8 cellular contexts compared by ENCODE assay signal in the genomic region with DNA sequence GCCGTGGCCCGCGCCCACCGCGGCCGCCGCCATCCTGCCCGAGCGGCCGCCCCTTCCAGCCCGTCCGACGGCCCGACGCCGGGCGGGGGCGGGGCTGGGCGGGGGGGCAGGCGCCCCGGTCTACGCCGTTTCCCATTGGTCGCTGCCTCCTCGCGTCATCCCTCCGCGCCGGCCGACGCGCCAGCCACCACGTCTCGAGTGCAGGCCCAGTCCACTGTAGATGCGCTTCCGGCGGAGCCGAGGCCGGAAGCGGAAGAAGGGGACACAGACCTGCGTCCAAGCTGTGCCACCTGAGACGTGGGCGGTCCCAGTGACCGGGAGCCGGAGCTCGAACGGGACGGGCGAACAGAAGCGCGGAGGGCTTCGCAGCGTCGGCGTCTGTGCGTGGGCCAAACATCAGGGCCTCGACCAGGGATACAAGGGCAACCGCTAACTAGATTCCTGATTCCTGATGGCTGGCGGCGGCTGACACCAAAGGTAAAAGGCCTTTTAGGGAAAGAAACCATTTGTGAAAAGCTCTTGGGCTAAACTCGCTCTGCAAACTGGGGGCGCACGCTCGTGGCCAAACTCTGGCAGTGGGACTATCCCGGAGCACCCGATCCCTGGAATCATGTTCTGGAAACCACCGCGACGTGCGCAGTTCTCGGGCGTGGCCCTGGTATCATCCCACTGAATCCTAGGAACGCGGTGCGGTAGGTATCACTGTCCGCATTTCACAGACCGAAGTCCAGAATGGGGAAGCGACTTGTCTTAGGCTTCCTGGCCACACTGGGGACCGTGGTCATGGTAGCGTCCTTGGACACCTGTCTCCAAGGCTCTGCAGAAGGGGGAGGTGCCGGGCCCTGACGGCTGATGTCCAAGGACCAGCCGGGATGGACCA. TPM values are rescaled to one million over a fixed set of nuclear protein-coding genes. Genes with fewer than 3 reads are reported as not detected.
DNase-seq lines count a peak whose midpoint lies in the region; ATAC-seq and TF ChIP-seq lines count a peak whose summit lies in the region.

A gene (minus strand): TSS at position 84 of the 880 bp plus-strand sequence. CDS start 51 bp downstream, at position 33.

- POLR2A ChIA-PET in SK-N-SH (lab: Yijun Ruan, JAX), result interaction anchor here (0.7 to 1.6 kb wide), 7 partner anchors 10 to 387 kb away, joined by 3 to 10 read pairs (median 4); a partner anchor contains a TSS

- no peaks in the 10 kb centered on the region for H3K9me3 ChIP-seq in SK-N-SH

- H3K36me3 ChIP-seq in SK-N-SH (replicated peaks in 1 of 2; ENCODE audit: control insufficient read depth in 1 of 2, insufficient read depth in 2 of 2, low read length in 1 of 2), result peaks cover 22 to 40% of the 10 kb centered on the region in 2 experiments

- H3K27ac ChIP-seq in SK-N-SH (ENCODE audit: low read depth in 2 of 2, low read length in 1 of 2) (peak within 1 kb of the TSS; percentile 75 to 80), substantia nigra (ENCODE audit: low read depth, low read length, poor library complexity, severe bottlenecking) (peak within 1 kb of the TSS; percentile 67)

- TF ChIP-seq EP300 in SK-N-SH (IDR thresholded peaks at IDR 0.05; ENCODE audit: borderline replicate concordance in 1 of 2, low read depth in 1 of 2, low read length in 1 of 2), result peak in 1 of 2 experiments; percentile 9; a peak in 1 of 4 replicates

- H3K79me2 ChIP-seq in SK-N-SH (ENCODE audit: insufficient read depth), result peaks cover 97% of the 10 kb centered on the region

- peak; percentile 61 for TF ChIP-seq POLR2A in NB4 (IDR thresholded peaks at IDR 0.05; ENCODE audit: extremely low read depth, insufficient read length)

- 0% methylated on average over 38 of the region's 83 CpGs for WGBS in SK-N-SH (ENCODE audit: low lambda C conversion rate)

- peak; percentile 82 for ATAC-seq in HG02571 (IDR thresholded peaks at IDR 0.05; ENCODE audit: unreplicated experiment)

- H3K4me3 ChIP-seq in GM08714 (ENCODE audit: low read length) (peak within 1 kb of the TSS; percentile 87), NB4 (ENCODE audit: low read depth, low read length) (peak within 1 kb of the TSS; percentile 82), SK-N-SH (ENCODE audit: low read depth in 2 of 2, low read length in 1 of 2) (peak within 1 kb of the TSS; percentile 85 to 96)

- peaks cover 40% of the 10 kb centered on the region for H4K20me1 ChIP-seq in SK-N-SH (ENCODE audit: insufficient read depth)

- no peaks in the 10 kb centered on the region for H3F3A ChIP-seq in SK-N-SH (replicated peaks; ENCODE audit: insufficient read depth)

- CTCF ChIA-PET in SK-N-SH (lab: Yijun Ruan, JAX), result no interaction called here

- TF ChIP-seq CTCF in NB4 (IDR thresholded peaks at IDR 0.05; ENCODE audit: low read depth, low read length) (no peak), SK-N-SH (IDR thresholded peaks at IDR 0.05) (no peak)

- DNase-seq in NB4 (ENCODE audit: low read depth) (peak; percentile 96), SK-N-SH (peak; percentile 100), germinal center (ENCODE audit: low spot score) (peak; percentile 99), non-pigmented ciliary epithelial cell (ENCODE audit: low read depth) (peak; percentile 60), substantia nigra (lab: John Stamatoyannopoulos, UW) (peak; percentile 67 to 97 (median 90))
- peak; percentile 90 for DNase-seq in activated naive CD4-positive, alpha-beta T cell treated with anti-CD3 and anti-CD28 coated beads, Interleukin-2, amount 50 U/mL, for 16 hours

- no peak for TF ChIP-seq RAD21 in SK-N-SH (IDR thresholded peaks at IDR 0.05; ENCODE audit: low read length)

- no peaks in the 10 kb centered on the region for H3K27me3 ChIP-seq in SK-N-SH (ENCODE audit: insufficient read depth)

- H3K4me1 ChIP-seq in SK-N-SH (ENCODE audit: control insufficient read depth in 1 of 2, insufficient read depth in 2 of 2, low read depth in 1 of 2, low read length in 1 of 2), result peaks cover 10 to 30% of the 10 kb centered on the region in 2 experiments; a peak in 3 of 4 replicates

- H2AFZ ChIP-seq in SK-N-SH (ENCODE audit: low read depth), result peak within 1 kb of the TSS; percentile 79

- peak within 1 kb of the TSS; percentile 95 for H3K4me2 ChIP-seq in SK-N-SH

- H3K9me2 ChIP-seq in SK-N-SH, result no peaks in the 10 kb centered on the region

- peak within 1 kb of the TSS; percentile 83 for H3K9ac ChIP-seq in SK-N-SH

TF ChIP-seq in SK-N-SH, 30 proteins besides CTCF, POLR2A, EP300 and RAD21 (continues in another document):
- TF ChIP-seq, protein P1, sequence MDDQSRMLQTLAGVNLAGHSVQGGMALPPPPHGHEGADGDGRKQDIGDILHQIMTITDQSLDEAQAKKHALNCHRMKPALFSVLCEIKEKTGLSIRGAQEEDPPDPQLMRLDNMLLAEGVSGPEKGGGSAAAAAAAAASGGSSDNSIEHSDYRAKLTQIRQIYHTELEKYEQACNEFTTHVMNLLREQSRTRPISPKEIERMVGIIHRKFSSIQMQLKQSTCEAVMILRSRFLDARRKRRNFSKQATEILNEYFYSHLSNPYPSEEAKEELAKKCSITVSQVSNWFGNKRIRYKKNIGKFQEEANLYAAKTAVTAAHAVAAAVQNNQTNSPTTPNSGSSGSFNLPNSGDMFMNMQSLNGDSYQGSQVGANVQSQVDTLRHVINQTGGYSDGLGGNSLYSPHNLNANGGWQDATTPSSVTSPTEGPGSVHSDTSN (IDR thresholded peaks at IDR 0.05), result no peak
- TF ChIP-seq RXRA (IDR thresholded peaks at IDR 0.05; ENCODE audit: borderline replicate concordance, low read depth) (no peak), JUND (IDR thresholded peaks at IDR 0.05) (no peak), TCF12 (IDR thresholded peaks at IDR 0.05) (0 out of 2 replicates have a peak, but pooled peaks have one; percentile 13), FOXJ3 (CRISPR knock-in tag; IDR thresholded peaks at IDR 0.05) (no peak), RFX5 (IDR thresholded peaks at IDR 0.05; ENCODE audit: low read length) (no peak), TEAD4 (IDR thresholded peaks at IDR 0.05; ENCODE audit: borderline replicate concordance, insufficient read depth) (no peak), NRF1 (IDR thresholded peaks at IDR 0.05; ENCODE audit: low read depth, low read length) (no peak), TAF1 (IDR thresholded peaks at IDR 0.05; ENCODE audit: borderline replicate concordance, low read depth, low read length) (peak; percentile 88), GABPA (IDR thresholded peaks at IDR 0.05; ENCODE audit: low read depth) (peak; percentile 93), MEF2A (IDR thresholded peaks at IDR 0.05; ENCODE audit: borderline replicate concordance, low read depth) (no peak), RCOR1 (IDR thresholded peaks at IDR 0.05; ENCODE audit: low read length) (no peak), SMC3 (IDR thresholded peaks at IDR 0.05; ENCODE audit: low read depth, low read length) (no peak), POLR2AphosphoS5 (IDR thresholded peaks at IDR 0.05; ENCODE audit: low read depth, low read length) (peak; percentile 73; the same call in 1 of the 2 replicates), CHD2 (IDR thresholded peaks at IDR 0.05; ENCODE audit: low read length, partially characterized antibody) (peak; percentile 64), GATA2 (CRISPR knock-in tag; IDR thresholded peaks at IDR 0.05) (no peak), NFIC (IDR thresholded peaks at IDR 0.05; ENCODE audit: borderline replicate concordance) (no peak)
- TF ChIP-seq, protein P2, sequence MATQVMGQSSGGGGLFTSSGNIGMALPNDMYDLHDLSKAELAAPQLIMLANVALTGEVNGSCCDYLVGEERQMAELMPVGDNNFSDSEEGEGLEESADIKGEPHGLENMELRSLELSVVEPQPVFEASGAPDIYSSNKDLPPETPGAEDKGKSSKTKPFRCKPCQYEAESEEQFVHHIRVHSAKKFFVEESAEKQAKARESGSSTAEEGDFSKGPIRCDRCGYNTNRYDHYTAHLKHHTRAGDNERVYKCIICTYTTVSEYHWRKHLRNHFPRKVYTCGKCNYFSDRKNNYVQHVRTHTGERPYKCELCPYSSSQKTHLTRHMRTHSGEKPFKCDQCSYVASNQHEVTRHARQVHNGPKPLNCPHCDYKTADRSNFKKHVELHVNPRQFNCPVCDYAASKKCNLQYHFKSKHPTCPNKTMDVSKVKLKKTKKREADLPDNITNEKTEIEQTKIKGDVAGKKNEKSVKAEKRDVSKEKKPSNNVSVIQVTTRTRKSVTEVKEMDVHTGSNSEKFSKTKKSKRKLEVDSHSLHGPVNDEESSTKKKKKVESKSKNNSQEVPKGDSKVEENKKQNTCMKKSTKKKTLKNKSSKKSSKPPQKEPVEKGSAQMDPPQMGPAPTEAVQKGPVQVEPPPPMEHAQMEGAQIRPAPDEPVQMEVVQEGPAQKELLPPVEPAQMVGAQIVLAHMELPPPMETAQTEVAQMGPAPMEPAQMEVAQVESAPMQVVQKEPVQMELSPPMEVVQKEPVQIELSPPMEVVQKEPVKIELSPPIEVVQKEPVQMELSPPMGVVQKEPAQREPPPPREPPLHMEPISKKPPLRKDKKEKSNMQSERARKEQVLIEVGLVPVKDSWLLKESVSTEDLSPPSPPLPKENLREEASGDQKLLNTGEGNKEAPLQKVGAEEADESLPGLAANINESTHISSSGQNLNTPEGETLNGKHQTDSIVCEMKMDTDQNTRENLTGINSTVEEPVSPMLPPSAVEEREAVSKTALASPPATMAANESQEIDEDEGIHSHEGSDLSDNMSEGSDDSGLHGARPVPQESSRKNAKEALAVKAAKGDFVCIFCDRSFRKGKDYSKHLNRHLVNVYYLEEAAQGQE (IDR thresholded peaks at IDR 0.05; ENCODE audit: low read depth, low read length), result peak; percentile 5; the same call in 1 of the 2 replicates
- TF ChIP-seq, protein P3, sequence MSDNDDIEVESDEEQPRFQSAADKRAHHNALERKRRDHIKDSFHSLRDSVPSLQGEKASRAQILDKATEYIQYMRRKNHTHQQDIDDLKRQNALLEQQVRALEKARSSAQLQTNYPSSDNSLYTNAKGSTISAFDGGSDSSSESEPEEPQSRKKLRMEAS (IDR thresholded peaks at IDR 0.05; ENCODE audit: low read depth), result peak; percentile 82; the same call in 1 of the 2 replicates
- TF ChIP-seq, protein P4, sequence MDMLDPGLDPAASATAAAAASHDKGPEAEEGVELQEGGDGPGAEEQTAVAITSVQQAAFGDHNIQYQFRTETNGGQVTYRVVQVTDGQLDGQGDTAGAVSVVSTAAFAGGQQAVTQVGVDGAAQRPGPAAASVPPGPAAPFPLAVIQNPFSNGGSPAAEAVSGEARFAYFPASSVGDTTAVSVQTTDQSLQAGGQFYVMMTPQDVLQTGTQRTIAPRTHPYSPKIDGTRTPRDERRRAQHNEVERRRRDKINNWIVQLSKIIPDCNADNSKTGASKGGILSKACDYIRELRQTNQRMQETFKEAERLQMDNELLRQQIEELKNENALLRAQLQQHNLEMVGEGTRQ (IDR thresholded peaks at IDR 0.05; ENCODE audit: borderline replicate concordance, low read depth, low read length), result no peak

RNA-seq across cellular contexts. Expression of the gene that starts here (rescaled TPM):
- 23.5 and 28.4 TPM in 2 replicates for polyA plus RNA-seq in SK-N-SH (2012; rRNA removed)
- 19.7 and 22.2 TPM in 2 replicates for polyA plus RNA-seq in SK-N-SH (2012; cell fraction: cytosol; rRNA removed)
- 25.7 and 34.0 TPM in 2 replicates for polyA plus RNA-seq in SK-N-SH (2012; cell fraction: nucleus; rRNA removed)

Comparison
In these comparisons a context has a peak if more than half of its experiments do, and no peak if none do; other contexts are left out.
1. Peak in every context shown above with its lines: DNase-seq, ATAC-seq, H3K4me3 ChIP-seq and H3K27ac ChIP-seq.